ENCODE assay signal across 25 cellular contexts in the genomic region with DNA sequence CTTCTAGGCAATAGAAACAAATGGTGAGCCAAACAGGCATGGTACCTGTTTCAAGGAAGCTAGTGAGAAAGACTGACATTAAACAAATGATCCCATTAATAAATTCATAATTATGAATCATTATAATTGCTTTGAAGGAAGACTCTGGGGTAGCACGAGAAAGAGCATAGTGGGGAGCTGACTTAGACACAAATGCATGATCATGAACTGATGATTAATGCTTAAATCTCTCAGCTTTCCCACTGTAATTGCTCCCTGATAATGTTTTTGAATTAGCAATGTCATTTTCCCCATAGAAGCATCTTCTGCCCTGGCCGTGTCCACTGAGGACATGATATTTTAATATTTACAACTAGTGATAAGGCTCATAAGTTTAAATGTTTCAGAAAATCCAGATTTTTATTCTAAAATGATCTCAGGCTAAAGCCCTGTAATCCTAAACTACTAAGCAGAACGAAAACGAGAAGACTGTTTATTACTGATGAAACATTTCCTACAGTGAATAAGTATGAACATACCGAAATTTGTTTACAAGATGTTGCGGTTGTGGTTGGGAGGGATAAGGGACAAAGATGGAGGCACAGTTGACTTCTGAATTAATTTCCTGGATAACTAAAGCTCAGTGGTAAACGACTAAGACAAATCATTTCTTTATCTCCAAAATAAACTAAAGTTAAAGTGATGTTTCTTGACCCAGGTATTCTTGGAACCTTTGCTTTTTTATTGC. TPM values are rescaled to one million over a fixed set of nuclear protein-coding genes. Genes with fewer than 3 reads are reported as not detected.
"Had no signal": no experiment of that assay in that cellular context is flagged by ENCODE, and none has a peak within 500 bp of the region (broad histone marks: within the 10 kb centered on the region; RNA-seq: fewer than 3 reads in every experiment).

No MANE protein-coding gene starts in this region.

- ATAC-seq: activated CD4-positive, CD25-positive, alpha-beta regulatory T cell treated with anti-CD3 and anti-CD28 coated beads, Interleukin-2, amount 50 U/mL, for 24 hours; activated CD8-positive, alpha-beta T cell treated with anti-CD3 and anti-CD28 coated beads, Interleukin-2, amount 10 ng/mL, durations not matched to agents 7 days and 5 days; heart left ventricle; left lobe of liver; lower lobe of right lung; naive thymus-derived CD8-positive, alpha-beta T cell; stimulated activated naive B cell treated with anti-CD40 and anti-IgM and Interleukin-4, amounts not matched to agents 10 μg/mL and 1 μg/mL and 100 μg/mL, for 72 hours had no signal

- H3K9me3 Mint-ChIP-seq: activated T-helper 1 cell treated with anti-CD3 and anti-CD28 coated beads, Interleukin-12 subunit alpha, Interleukin-12 subunit beta, Interleukin-2, Interleukin-4 antibody, amounts not matched to agents 30 ng/mL and 10 ng/mL and 1 ng/mL, durations not matched to agents 14 hours and 24 hours and 36 hours had no signal

- H3K4me3 Mint-ChIP-seq: activated CD4-positive, alpha-beta T cell treated with anti-CD3 and anti-CD28 coated beads, Interleukin-2, amount 10 ng/mL, durations not matched to agents 7 days and 5 days; activated CD8-positive, alpha-beta T cell treated with anti-CD3 and anti-CD28 coated beads, Interleukin-2, amount 10 ng/mL, durations not matched to agents 7 days and 5 days; activated naive CD4-positive, alpha-beta T cell treated with anti-CD3 and anti-CD28 coated beads, Interleukin-2, amount 50 U/mL, for 24 hours; activated T-helper 1 cell treated with anti-CD3 and anti-CD28 coated beads, Interleukin-12 subunit alpha, Interleukin-12 subunit beta, Interleukin-2, Interleukin-4 antibody, amounts not matched to agents 30 ng/mL and 10 ng/mL and 1 ng/mL, durations not matched to agents 14 hours and 24 hours and 36 hours; naive thymus-derived CD8-positive, alpha-beta T cell; stimulated activated naive B cell treated with anti-CD40 and anti-IgM and Interleukin-4, amounts not matched to agents 10 μg/mL and 1 μg/mL and 100 μg/mL, for 72 hours had no signal

- H3K9me3 ChIP-seq: uterus had no signal

- DNase-seq: activated CD4-positive, alpha-beta T cell treated with anti-CD3 and anti-CD28 coated beads, Interleukin-2, amount 10 ng/mL, durations not matched to agents 7 days and 5 days; activated CD8-positive, alpha-beta T cell treated with anti-CD3 and anti-CD28 coated beads, Interleukin-2, amount 10 ng/mL, durations not matched to agents 7 days and 5 days; activated gamma-delta T cell treated with Interleukin-2 at 50 U/mL for 16 hours; central memory CD4-positive, alpha-beta T cell; effector memory CD4-positive, alpha-beta T cell; heart left ventricle; lower lobe of right lung; naive thymus-derived CD8-positive, alpha-beta T cell; retina; sigmoid colon; stimulated activated CD4-positive, alpha-beta T cell treated with anti-CD3 and anti-CD28 coated beads, Interleukin-2, amount 100 ng/mL, for 48 hours; stimulated activated CD8-positive, alpha-beta memory T cell treated with anti-CD3 and anti-CD28 coated beads, Interleukin-4, amount 100 ng/mL, for 48 hours; stimulated activated naive B cell treated with anti-CD40 and anti-IgM and Interleukin-4, amounts not matched to agents 10 μg/mL and 1 μg/mL and 100 μg/mL, for 72 hours; transverse colon; uterus had no signal

- H3K27me3 Mint-ChIP-seq: activated CD4-positive, alpha-beta T cell treated with anti-CD3 and anti-CD28 coated beads, Interleukin-2, amount 10 ng/mL, durations not matched to agents 7 days and 5 days; naive thymus-derived CD8-positive, alpha-beta T cell; progenitor cell of endocrine pancreas had no signal

- H3K4me1 ChIP-seq: ascending aorta, heart left ventricle, lower lobe of right lung, sigmoid colon, transverse colon, uterus had no signal

- H3K27me3 ChIP-seq: ascending aorta, heart left ventricle, sigmoid colon, transverse colon, uterus had no signal

- H3K27ac ChIP-seq: ascending aorta, heart left ventricle, lower lobe of right lung, sigmoid colon, transverse colon, uterus, VCaP had no signal

- H3K4me1 Mint-ChIP-seq: activated CD4-positive, alpha-beta T cell treated with anti-CD3 and anti-CD28 coated beads, Interleukin-2, amount 10 ng/mL, durations not matched to agents 7 days and 5 days; activated naive CD4-positive, alpha-beta T cell treated with anti-CD3 and anti-CD28 coated beads, Interleukin-2, amount 50 U/mL, for 24 hours; naive thymus-derived CD8-positive, alpha-beta T cell; stimulated activated naive B cell treated with anti-CD40 and anti-IgM and Interleukin-4, amounts not matched to agents 10 μg/mL and 1 μg/mL and 100 μg/mL, for 72 hours had no signal

- H3K36me3 ChIP-seq: ascending aorta, heart left ventricle, lower lobe of right lung, sigmoid colon, transverse colon, uterus had no signal

- H3K4me3 ChIP-seq: ascending aorta, heart left ventricle, lower lobe of right lung, sigmoid colon, transverse colon, uterus had no signal

- H3K27ac Mint-ChIP-seq: activated CD4-positive, alpha-beta T cell treated with anti-CD3 and anti-CD28 coated beads, Interleukin-2, amount 10 ng/mL, durations not matched to agents 7 days and 5 days; activated CD8-positive, alpha-beta T cell treated with anti-CD3 and anti-CD28 coated beads, Interleukin-2, amount 10 ng/mL, durations not matched to agents 7 days and 5 days; activated naive CD4-positive, alpha-beta T cell treated with anti-CD3 and anti-CD28 coated beads, Interleukin-2, amount 50 U/mL, for 24 hours; activated T-helper 1 cell treated with anti-CD3 and anti-CD28 coated beads, Interleukin-12 subunit alpha, Interleukin-12 subunit beta, Interleukin-2, Interleukin-4 antibody, amounts not matched to agents 30 ng/mL and 10 ng/mL and 1 ng/mL, durations not matched to agents 14 hours and 24 hours and 36 hours; naive thymus-derived CD8-positive, alpha-beta T cell; progenitor cell of endocrine pancreas; stimulated activated naive B cell treated with anti-CD40 and anti-IgM and Interleukin-4, amounts not matched to agents 10 μg/mL and 1 μg/mL and 100 μg/mL, for 72 hours had no signal

RNA-seq across cellular contexts. Expression of a gene that starts 47.3 kb away (rescaled TPM):
- total RNA-seq: activated CD4-positive, alpha-beta T cell treated with anti-CD3 and anti-CD28 coated beads, Interleukin-2, amount 10 ng/mL, durations not matched to agents 7 days and 5 days; activated CD8-positive, alpha-beta T cell treated with anti-CD3 and anti-CD28 coated beads, Interleukin-2, amount 10 ng/mL, durations not matched to agents 7 days and 5 days; activated T-helper 1 cell treated with anti-CD3 and anti-CD28 coated beads, Interleukin-12 subunit alpha, Interleukin-12 subunit beta, Interleukin-2, Interleukin-4 antibody, amounts not matched to agents 30 ng/mL and 10 ng/mL and 1 ng/mL, durations not matched to agents 14 hours and 24 hours and 36 hours; dermis microvascular lymphatic vessel endothelial cell; kidney epithelial cell; naive thymus-derived CD8-positive, alpha-beta T cell; T-helper 2 cell treated with Interferon-gamma antibody and Interleukin-4, amounts not matched to agents 100 ng/mL and 5 ng/mL, for 36 hours had no signal
